ENCODE assay signal across 9 cellular contexts in genomic region chr5:76716456-76717157, GRCh38. TPM values are rescaled to one million over a fixed set of nuclear protein-coding genes. Genes with fewer than 3 reads are reported as not detected.
DNase-seq lines count a peak whose midpoint lies in the region; ATAC-seq, FAIRE-seq and TF ChIP-seq lines count a peak whose summit lies in the region.
"Had no signal": no experiment of that assay in that cellular context is flagged by ENCODE, and none has a peak within 500 bp of the region (broad histone marks: within the 10 kb centered on the region; RNA-seq: fewer than 3 reads in every experiment).

No MANE protein-coding gene starts in this region.

- DNase-seq in CD14-positive monocyte (ENCODE audit: low spot score) (no peak), M059J (ENCODE audit: low read depth) (peak; percentile 47), astrocyte of the hippocampus (ENCODE audit: low read depth, low spot score) (peak; percentile 45), HepG2 (ENCODE audit: low spot score) (no peak), tibial artery (peak in 1 of 2 donors; percentile 39), hepatic stellate cell (ENCODE audit: low spot score) (no peak)
- DNase-seq in activated CD4-positive, CD25-positive, alpha-beta regulatory T cell treated with anti-CD3 and anti-CD28 coated beads, Interleukin-2, amount 50 U/mL, for 72 hours: no peak

- no peak for TF ChIP-seq CTCF in CD14-positive monocyte (IDR thresholded peaks at IDR 0.05)
- no peak for TF ChIP-seq CTCF in HepG2 (CRISPR knock-in tag; IDR thresholded peaks at IDR 0.05)
- TF ChIP-seq CTCF in tibial artery (IDR thresholded peaks at IDR 0.05): no peak

- H3K27ac Mint-ChIP-seq in CD14-positive monocyte: peak overlapping the region in 1 of 7 donors; percentile 32

- TSS peak; percentile 52 for BruUV-seq in HepG2 (replicated peaks; lab: Mats Ljungman, UMichigan)

- intact Hi-C loops in CD14-positive monocyte (cut with micrococcal nuclease): loop anchor here (10.0 kb wide), 1 partner anchor 58 kb away; no protein-coding TSS in a partner anchor
- intact Hi-C loops in HepG2 (cut with micrococcal nuclease; ENCODE audit: unreplicated experiment): loop anchor here (1.0 to 5.0 kb wide), 2 partner anchors 36 to 58 kb away; no protein-coding TSS in a partner anchor
- intact Hi-C loops in tibial artery (cut with DNase I; ENCODE audit: low total_unique reads): no loop called here

- H3K36me3 Mint-ChIP-seq in CD14-positive monocyte: peaks cover 6 to 17% of the 10 kb centered on the region in 2 donors

- ATAC-seq in HepG2 (peak; percentile 22), HG03196 (IDR thresholded peaks at IDR 0.05; ENCODE audit: unreplicated experiment) (no peak)

- peaks cover 27% of the 10 kb centered on the region for H3K4me1 ChIP-seq in HepG2 (ENCODE audit: insufficient read depth, low read length)
- H3K4me1 ChIP-seq in tibial artery: peaks cover 0 to 24% (median 14%) of the 10 kb centered on the region in 4 donors

- no peak for FAIRE-seq in HepG2 (lab: Jason Lieb, UNC)
- FAIRE-seq: islet of Langerhans had no signal

- peak overlapping the region; percentile 89 to 92 for H3K4me3 Mint-ChIP-seq in CD14-positive monocyte

- H3K4me2 ChIP-seq in HepG2 (ENCODE audit: low read depth, low read length): peak overlapping the region; percentile 97

- H3K9me3 Mint-ChIP-seq in CD14-positive monocyte: peaks cover 2 to 22% (median 7%) of the 10 kb centered on the region in 7 donors

- H3K9me3 ChIP-seq in HepG2 (ENCODE audit: low read length): no peaks in the 10 kb centered on the region
- H3K9me3 ChIP-seq in tibial artery: no peaks in the 10 kb centered on the region

- H3K27ac ChIP-seq in HepG2 (ENCODE audit: extremely low read length, insufficient read depth, low read length) (no peak overlapping the region), tibial artery (peak overlapping the region; percentile 69 to 75)

- H3K9ac ChIP-seq in HepG2 (ENCODE audit: insufficient read depth, low read depth, low read length): peak overlapping the region; percentile 68

- H3K4me3 ChIP-seq in HepG2 (replicated peaks in 1 of 3; ENCODE audit: insufficient read depth in 1 of 3, low read depth in 2 of 3, low read length in 3 of 3) (peak overlapping the region; percentile 84 to 86 (median 86)), tibial artery (peak overlapping the region; percentile 67 to 72)

- in situ Hi-C loops in HepG2 (cut with HindIII; ENCODE audit: extremely low pct_ligation_motif_present, low pct_unique_long_range_greater_than_20kb): loop anchor here (5.0 kb wide), 1 partner anchor 61 kb away; no protein-coding TSS in a partner anchor

- CTCF ChIA-PET in HepG2 (lab: Yijun Ruan, JAX; ENCODE audit: low intra/inter-chr PET ratio, low total read pairs): interaction anchor here (1.8 kb wide), 1 partner anchor 58 kb away, joined by 7 read pairs; no protein-coding TSS in a partner anchor

- peaks cover 44 to 65% (median 49%) of the 10 kb centered on the region in 3 donors for H3K27me3 Mint-ChIP-seq in CD14-positive monocyte (ENCODE audit: low read depth in 3 of 3)

- H3K4me1 Mint-ChIP-seq in CD14-positive monocyte: peaks cover 40% of the 10 kb centered on the region

- TF ChIP-seq POLR2A in HepG2 (IDR thresholded peaks at IDR 0.05; ENCODE audit: insufficient read depth in 1 of 2, low read depth in 2 of 2, low read length in 2 of 2): no peak

- TF ChIP-seq EP300 in HepG2 (IDR thresholded peaks at IDR 0.05; ENCODE audit: low read depth in 2 of 2, low read length in 2 of 2) (no peak), HepG2 (CRISPR knock-in tag; IDR thresholded peaks at IDR 0.05; ENCODE audit: borderline replicate concordance) (no peak)

- no peaks in the 10 kb centered on the region for H3K27me3 ChIP-seq in HepG2 (ENCODE audit: control insufficient read depth in 1 of 2, insufficient read depth in 2 of 2, low read length in 2 of 2)
- no peaks in the 10 kb centered on the region for H3K27me3 ChIP-seq in tibial artery

- no peaks in the 10 kb centered on the region for H4K20me1 ChIP-seq in HepG2 (ENCODE audit: insufficient read depth, low read length)

- WGBS in HepG2 (ENCODE audit: low lambda C conversion rate): 10% methylated on average over 21 of the region's 29 CpGs

- no peaks in the 10 kb centered on the region for H3K79me2 ChIP-seq in HepG2 (ENCODE audit: insufficient read depth, low read length)

- POLR2A ChIA-PET in HepG2 (lab: Yijun Ruan, JAX): no interaction called here

- H2AFZ ChIP-seq in HepG2 (ENCODE audit: low read length): no peak overlapping the region

- TF ChIP-seq RAD21 in HepG2 (CRISPR knock-in tag; IDR thresholded peaks at IDR 0.05): no peak

- H3K36me3 ChIP-seq in HepG2 (replicated peaks in 1 of 2; ENCODE audit: control insufficient read depth in 1 of 2, insufficient read depth in 2 of 2, low read length in 2 of 2) (no peaks in the 10 kb centered on the region), tibial artery (no peaks in the 10 kb centered on the region)

TF ChIP-seq in HepG2, 621 proteins besides CTCF, POLR2A, EP300 and RAD21 (continues in another document):
- peak; percentile 15; the same call in 1 of the 2 replicates for TF ChIP-seq SNAPC2 (CRISPR knock-in tag; IDR thresholded peaks at IDR 0.05)
- no peak for TF ChIP-seq ZNF264 (CRISPR knock-in tag; IDR thresholded peaks at IDR 0.05)
- peak; percentile 52 for TF ChIP-seq ZNF687 (CRISPR knock-in tag; IDR thresholded peaks at IDR 0.05)
- 0 out of 2 replicates have a peak, but pooled peaks have one; percentile 4 for TF ChIP-seq GATAD1 (CRISPR knock-in tag; IDR thresholded peaks at IDR 0.05)
- TF ChIP-seq HDAC1 (CRISPR knock-in tag; IDR thresholded peaks at IDR 0.05): 0 out of 2 replicates have a peak, but pooled peaks have one; percentile 2
- TF ChIP-seq ZNF235 (CRISPR knock-in tag; IDR thresholded peaks at IDR 0.05; ENCODE audit: borderline replicate concordance): no peak
- TF ChIP-seq ZNF138 (CRISPR knock-in tag; IDR thresholded peaks at IDR 0.05; ENCODE audit: low read depth): 0 out of 2 replicates have a peak, but pooled peaks have one; percentile 3
- 0 out of 2 replicates have a peak, but pooled peaks have one; percentile 52 for TF ChIP-seq ZNF790 (CRISPR knock-in tag; IDR thresholded peaks at IDR 0.05; ENCODE audit: borderline replicate concordance)
- TF ChIP-seq ZFP41 (CRISPR knock-in tag; IDR thresholded peaks at IDR 0.05; ENCODE audit: borderline replicate concordance): no peak
- peak; percentile 61; the same call in 1 of the 2 replicates for TF ChIP-seq ZNF501 (CRISPR knock-in tag; IDR thresholded peaks at IDR 0.05)

RNA-seq across cellular contexts. Expression of gene F2R, which starts 0.7 kb away (rescaled TPM):
- polyA plus RNA-seq in CD14-positive monocyte: under 1 TPM; 0.22 to 0.33 TPM
- 91.4 and 128 TPM in 2 replicates for total RNA-seq in M059J (2014; rRNA removed; shearing (Covaris generic))
- 4.6 and 8.3 TPM in 2 replicates for total RNA-seq in HepG2 (2016; rRNA removed; fragmentation: Illumina TruSeq; extraction: Trizol)
- total RNA-seq in HepG2 (2016; cell fraction: cytosol; rRNA removed; fragmentation: Illumina TruSeq; extraction: Trizol; ENCODE audit: low read depth): 0.40 and 0.97 TPM in 2 replicates
- 5.0 and 8.5 TPM in 2 replicates for total RNA-seq in HepG2 (2016; cell fraction: insoluble cytoplasmic fraction; rRNA removed; fragmentation: Illumina TruSeq; extraction: Trizol)
- 3.6 and 3.7 TPM in 2 replicates for total RNA-seq in HepG2 (2016; cell fraction: membrane; rRNA removed; fragmentation: Illumina TruSeq; extraction: Trizol)
- 9.1 and 9.6 TPM in 2 replicates for total RNA-seq in HepG2 (2016; cell fraction: nucleus; rRNA removed; fragmentation: Illumina TruSeq; extraction: Trizol)
- polyA plus RNA-seq in HepG2 (2011; rRNA removed): 12.3 and 13.6 TPM in 2 replicates
- 10.7 and 16.3 TPM in 2 replicates for polyA plus RNA-seq in HepG2 (2011; cell fraction: cytosol; rRNA removed)
- 2.4 and 3.8 TPM in 2 replicates for polyA plus RNA-seq in HepG2 (2011; cell fraction: nucleus; rRNA removed)
- 5.7 and 5.9 TPM in 2 replicates for polyA plus RNA-seq in HepG2 (2012)
- polyA plus RNA-seq in HepG2 (2016; cell fraction: cytosol; fragmentation: Illumina TruSeq; extraction: Trizol; ENCODE audit: low read depth): 0.66 and 0.90 TPM in 2 replicates
- polyA plus RNA-seq in HepG2 (2016; cell fraction: insoluble cytoplasmic fraction; fragmentation: Illumina TruSeq; extraction: Trizol; ENCODE audit: low read depth): 5.5 and 5.8 TPM in 2 replicates
- polyA plus RNA-seq in HepG2 (2016; cell fraction: membrane; fragmentation: Illumina TruSeq; extraction: Trizol; ENCODE audit: low read depth): 1.6 and 2.1 TPM in 2 replicates
- polyA plus RNA-seq in HepG2 (2016; cell fraction: nucleus; fragmentation: Illumina TruSeq; extraction: Trizol; ENCODE audit: insufficient read depth, low read depth): 10.9 and 12.9 TPM in 2 replicates
- polyA minus RNA-seq in HepG2 (2011; rRNA and poly(A)+ RNA removed; ENCODE audit: low replicate concordance): 1.3 and 28.5 TPM in 2 replicates
- polyA minus RNA-seq in HepG2 (2011; cell fraction: cytosol; rRNA and poly(A)+ RNA removed): 8.1 and 10.8 TPM in 2 replicates
- polyA minus RNA-seq in HepG2 (2011; cell fraction: nucleus; rRNA and poly(A)+ RNA removed): 4.8 and 6.0 TPM in 2 replicates

Comparison
In these comparisons a context has a peak if more than half of its experiments do, and no peak if none do; other contexts are left out.
1. DNase-seq: peak in M059J (single experiment) and astrocyte of the hippocampus (single experiment); none in CD14-positive monocyte (single experiment), HepG2 (single experiment), activated CD4-positive, CD25-positive, alpha-beta regulatory T cell treated with anti-CD3 and anti-CD28 coated beads, Interleukin-2, amount 50 U/mL, for 72 hours (single experiment) and hepatic stellate cell (single experiment).